In the genomic region with DNA sequence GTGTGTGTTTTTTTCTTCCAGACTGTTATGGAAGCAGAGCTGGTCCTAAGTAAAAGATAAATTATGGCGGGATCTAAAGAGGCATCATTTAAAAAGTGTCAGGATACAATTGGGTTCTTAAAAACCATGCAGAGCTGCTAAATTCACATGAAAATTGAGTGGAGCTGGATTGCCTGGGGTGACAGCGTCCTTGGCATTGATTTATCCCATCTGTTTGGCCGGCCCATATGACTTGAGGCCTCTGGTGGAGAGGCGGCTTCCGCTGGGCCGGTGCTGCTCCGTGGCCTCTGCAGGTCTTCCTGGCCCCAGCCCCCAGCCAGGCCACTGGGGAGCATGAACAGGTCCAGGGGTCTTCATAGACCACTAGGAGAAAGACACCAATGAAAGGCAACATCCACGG, we compare ENCODE assay signal across 16 cellular contexts.
"Had no signal": no experiment of that assay in that cellular context is flagged by ENCODE, and none has a peak within 500 bp of the region (broad histone marks: within the 10 kb centered on the region; RNA-seq: fewer than 3 reads in every experiment).

No MANE protein-coding gene starts in this region.

- H2AFZ ChIP-seq: hepatocyte had no signal

- DNase-seq: activated CD4-positive, alpha-beta T cell treated with anti-CD3 and anti-CD28 coated beads, Interleukin-2, amount 50 U/mL, for 48 hours; activated naive CD4-positive, alpha-beta T cell treated with anti-CD3 and anti-CD28 coated beads for 36 hours; activated naive CD8-positive, alpha-beta T cell treated with anti-CD3 and anti-CD28 coated beads, Interleukin-2, amount 50 U/mL, for 24 hours; central memory CD4-positive, alpha-beta T cell; effector memory CD4-positive, alpha-beta T cell; islet precursor cell; mucosa of descending colon; naive thymus-derived CD8-positive, alpha-beta T cell; stimulated activated CD4-positive, alpha-beta T cell treated with anti-CD3 and anti-CD28 coated beads, Interleukin-12 subunit alpha, Interleukin-12 subunit beta, amount 100 ng/mL, for 4 hours; stimulated activated CD4-positive, alpha-beta T cell treated with anti-CD3 and anti-CD28 coated beads, Interleukin-2, amount 100 ng/mL, for 24 hours; WERI-Rb-1 had no signal

- H3K79me2 ChIP-seq: hepatocyte had no signal

- H3K4me3 ChIP-seq: gastroesophageal sphincter, hepatocyte, mucosa of descending colon had no signal

- H3K4me2 ChIP-seq: hepatocyte had no signal

- H3K27me3 ChIP-seq: gastroesophageal sphincter, hepatocyte had no signal

- H3K9me3 ChIP-seq: gastroesophageal sphincter, mucosa of descending colon had no signal

- H3K27ac ChIP-seq: epithelial cell of prostate, gastroesophageal sphincter, hepatocyte, WERI-Rb-1 had no signal

- H3K36me3 ChIP-seq: gastroesophageal sphincter, WERI-Rb-1 had no signal

- ATAC-seq: activated naive CD8-positive, alpha-beta T cell treated with anti-CD3 and anti-CD28 coated beads, Interleukin-2, amount 50 U/mL, for 24 hours; activated T-helper 17 cell treated with anti-CD3 and anti-CD28 coated beads, Interleukin-2, amount 50 U/mL, for 72 hours; gastroesophageal sphincter; left lobe of liver; mucosa of descending colon; naive thymus-derived CD8-positive, alpha-beta T cell had no signal
